ENCODE assay signal across 21 cellular contexts in the genomic region with DNA sequence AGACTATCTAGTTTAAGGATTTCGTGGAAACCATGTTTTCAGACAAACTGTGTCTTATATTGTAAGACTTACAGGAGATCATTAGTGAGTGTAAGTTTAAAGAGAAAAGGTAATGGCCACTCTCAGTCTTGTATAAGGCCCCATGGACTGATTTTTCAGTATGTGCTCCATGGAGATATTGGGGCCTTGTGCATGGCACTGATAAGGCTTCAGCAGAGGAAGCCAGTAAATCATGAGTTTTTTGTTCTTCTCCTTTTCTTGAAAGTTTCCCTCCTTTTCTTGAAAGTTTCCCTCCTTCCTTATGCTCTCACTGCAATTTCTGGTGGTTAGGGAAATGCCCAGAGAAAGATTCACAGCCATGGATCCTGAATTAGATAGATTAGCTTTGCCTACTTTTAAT.
"Had no signal": no experiment of that assay in that cellular context is flagged by ENCODE, and none has a peak within 500 bp of the region (broad histone marks: within the 10 kb centered on the region; RNA-seq: fewer than 3 reads in every experiment).

No MANE protein-coding gene starts in this region.

- H3K27me3 ChIP-seq: Peyer's patch, SJCRH30 had no signal

- ATAC-seq: PC-3, Right ventricle myocardium inferior, SK-N-SH treated with all-trans-retinoic acid at 6 μM for 48 hours had no signal

- H3K4me1 ChIP-seq: Peyer's patch, SJCRH30 had no signal

- H3K36me3 ChIP-seq: Peyer's patch, SJCRH30 had no signal

- H3K27ac ChIP-seq: HL-60, Peyer's patch, SJCRH30 had no signal

- DNase-seq: KBM-7, MV-4-11, NCI-H1048, NCI-H1105, NCI-H1417, NCI-H1436 treated with DMSO at 0.1 percent for 48 hours, NCI-H1694, NCI-H1930, NCI-H2081, NCI-H2107, NCI-H2227 treated with DMSO at 0.1 percent for 48 hours, NCI-H524, NCI-H526 treated with DMSO at 0.1 percent for 48 hours, NCI-H748 treated with DMSO at 0.1 percent for 48 hours, Peyer's patch, SHP77 treated with DMSO at 0.1 percent for 48 hours, SJCRH30 had no signal

- H3K4me3 ChIP-seq: Peyer's patch, SJCRH30 had no signal

- H3K9me3 ChIP-seq: Peyer's patch, SJCRH30 had no signal
